ENCODE assay signal across 1 cellular context in the genomic region with DNA sequence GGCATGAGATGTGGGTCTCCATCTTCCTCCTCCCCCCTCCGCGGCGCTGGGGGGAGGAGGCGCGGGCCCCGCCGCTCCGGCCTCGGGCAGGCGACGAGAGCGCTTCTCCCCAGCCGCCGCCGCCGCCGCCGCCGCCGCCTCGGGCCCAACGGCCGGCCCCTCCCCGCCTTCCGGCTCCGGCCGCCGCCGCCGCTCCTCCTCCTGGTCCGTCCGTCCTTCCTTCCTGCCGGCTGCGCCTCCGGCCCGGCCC.
TF ChIP-seq lines count a peak whose summit lies in the region.

No MANE protein-coding gene starts in this region.

TF ChIP-seq in K562, 482 proteins besides CTCF, POLR2A, EP300 and RAD21 (continues in another document):
- TF ChIP-seq ZNF253 (CRISPR knock-in tag; conservative IDR thresholded peaks at IDR 0.05), result no peak
- 0 out of 4 replicates have a peak, but pooled peaks of 1 of the 2 experiments have one; percentile 37 for TF ChIP-seq MAZ (CRISPR knock-in tag; conservative IDR thresholded peaks at IDR 0.05 in 1 of 2, IDR thresholded peaks at IDR 0.05 in 1 of 2)
- no peak for TF ChIP-seq HMGN3 (IDR thresholded peaks at IDR 0.05; ENCODE audit: borderline replicate concordance, extremely low read depth, insufficient read length, low read depth, low read length)
- TF ChIP-seq DPF2 (IDR thresholded peaks at IDR 0.05), result no peak
- peak; percentile 3; the same call in 1 of the 2 replicates for TF ChIP-seq PHF8 (IDR thresholded peaks at IDR 0.05; ENCODE audit: borderline replicate concordance, low read length)
- no peak for TF ChIP-seq RNF2 (IDR thresholded peaks at IDR 0.05)
- peak in 1 of 2 experiments; percentile 40; a peak in 1 of 4 replicates for TF ChIP-seq NONO (IDR thresholded peaks at IDR 0.05; ENCODE audit: low read depth in 2 of 2, low read length in 1 of 2)
- TF ChIP-seq RBM14 (IDR thresholded peaks at IDR 0.05; ENCODE audit: borderline replicate concordance, insufficient read depth, low read depth, low read length), result no peak
- no peak for TF ChIP-seq MCM3 (IDR thresholded peaks at IDR 0.05)
- TF ChIP-seq RBM39 (optimal IDR thresholded peaks at IDR 0.05; ENCODE audit: low read depth, low read length), result no peak
- TF ChIP-seq TRIM28 (IDR thresholded peaks at IDR 0.05), result no peak
- no peak for TF ChIP-seq PBX2 (CRISPR knock-in tag; IDR thresholded peaks at IDR 0.05; ENCODE audit: low read depth)
- TF ChIP-seq PBX2 (tag; conservative IDR thresholded peaks at IDR 0.05; ENCODE audit: low read depth), result no peak
- TF ChIP-seq ZNF133 (CRISPR knock-in tag; IDR thresholded peaks at IDR 0.05), result no peak
- no peak for TF ChIP-seq JUNB (CRISPR knock-in tag; conservative IDR thresholded peaks at IDR 0.05)
- no peak for TF ChIP-seq RAD51 (IDR thresholded peaks at IDR 0.05; ENCODE audit: borderline replicate concordance, low read depth)
- TF ChIP-seq, protein P1, sequence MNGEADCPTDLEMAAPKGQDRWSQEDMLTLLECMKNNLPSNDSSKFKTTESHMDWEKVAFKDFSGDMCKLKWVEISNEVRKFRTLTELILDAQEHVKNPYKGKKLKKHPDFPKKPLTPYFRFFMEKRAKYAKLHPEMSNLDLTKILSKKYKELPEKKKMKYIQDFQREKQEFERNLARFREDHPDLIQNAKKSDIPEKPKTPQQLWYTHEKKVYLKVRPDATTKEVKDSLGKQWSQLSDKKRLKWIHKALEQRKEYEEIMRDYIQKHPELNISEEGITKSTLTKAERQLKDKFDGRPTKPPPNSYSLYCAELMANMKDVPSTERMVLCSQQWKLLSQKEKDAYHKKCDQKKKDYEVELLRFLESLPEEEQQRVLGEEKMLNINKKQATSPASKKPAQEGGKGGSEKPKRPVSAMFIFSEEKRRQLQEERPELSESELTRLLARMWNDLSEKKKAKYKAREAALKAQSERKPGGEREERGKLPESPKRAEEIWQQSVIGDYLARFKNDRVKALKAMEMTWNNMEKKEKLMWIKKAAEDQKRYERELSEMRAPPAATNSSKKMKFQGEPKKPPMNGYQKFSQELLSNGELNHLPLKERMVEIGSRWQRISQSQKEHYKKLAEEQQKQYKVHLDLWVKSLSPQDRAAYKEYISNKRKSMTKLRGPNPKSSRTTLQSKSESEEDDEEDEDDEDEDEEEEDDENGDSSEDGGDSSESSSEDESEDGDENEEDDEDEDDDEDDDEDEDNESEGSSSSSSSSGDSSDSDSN (IDR thresholded peaks at IDR 0.05; ENCODE audit: borderline replicate concordance in 1 of 2, low read depth in 2 of 2, low read length in 2 of 2), result peak in 1 of 2 experiments; percentile 71; a peak in 2 of 4 replicates
- TF ChIP-seq ZNF764 (CRISPR knock-in tag; IDR thresholded peaks at IDR 0.05; ENCODE audit: low read depth), result no peak
- TF ChIP-seq ELF2 (CRISPR knock-in tag; IDR thresholded peaks at IDR 0.05), result no peak
- no peak for TF ChIP-seq ZC3H11A (IDR thresholded peaks at IDR 0.05; ENCODE audit: low read depth, low read length)
- TF ChIP-seq YBX1 (IDR thresholded peaks at IDR 0.05), result no peak
- no peak for TF ChIP-seq JUN (IDR thresholded peaks at IDR 0.05; ENCODE audit: borderline replicate concordance, low read depth, low read length)
- TF ChIP-seq JUN (CRISPR knock-in tag; IDR thresholded peaks at IDR 0.05; ENCODE audit: borderline replicate concordance), result no peak
- no peak for TF ChIP-seq SRF (CRISPR knock-in tag; IDR thresholded peaks at IDR 0.05)
- TF ChIP-seq CHD1 (IDR thresholded peaks at IDR 0.05; ENCODE audit: low read length), result no peak
- TF ChIP-seq FOXK1 (CRISPR knock-in tag; IDR thresholded peaks at IDR 0.05; ENCODE audit: borderline replicate concordance), result no peak
- no peak for TF ChIP-seq SFPQ (IDR thresholded peaks at IDR 0.05; ENCODE audit: low read depth, low read length)
- TF ChIP-seq BRCA1 (IDR thresholded peaks at IDR 0.05), result no peak
- TF ChIP-seq BRCA1 (CRISPR knock-in tag; IDR thresholded peaks at IDR 0.05), result no peak
- no peak for TF ChIP-seq MAFF (IDR thresholded peaks at IDR 0.05; ENCODE audit: low read length)
- no peak for TF ChIP-seq ZNF695 (CRISPR knock-in tag; IDR thresholded peaks at IDR 0.05)
- no peak for TF ChIP-seq ELF4 (CRISPR knock-in tag; IDR thresholded peaks at IDR 0.05)
- TF ChIP-seq KDM4B (IDR thresholded peaks at IDR 0.05; ENCODE audit: borderline replicate concordance in 2 of 2, low read depth in 1 of 2), result no peak
- no peak for TF ChIP-seq ELK3 (CRISPR knock-in tag; IDR thresholded peaks at IDR 0.05)
- peak; percentile 38; the same call in 1 of the 2 replicates for TF ChIP-seq RB1 (IDR thresholded peaks at IDR 0.05; ENCODE audit: low read depth)
- TF ChIP-seq CXXC5 (CRISPR knock-in tag; IDR thresholded peaks at IDR 0.05), result no peak
- TF ChIP-seq TAF15 (IDR thresholded peaks at IDR 0.05; ENCODE audit: low read depth, low read length), result no peak
- TF ChIP-seq ZNF780A (CRISPR knock-in tag; IDR thresholded peaks at IDR 0.05), result no peak
- TF ChIP-seq SREBF2 (CRISPR knock-in tag; IDR thresholded peaks at IDR 0.05), result no peak
- no peak for TF ChIP-seq ATF1 (CRISPR knock-in tag; IDR thresholded peaks at IDR 0.05)
- no peak for TF ChIP-seq ATF1 (tag; IDR thresholded peaks at IDR 0.05)
- no peak for TF ChIP-seq TSHZ1 (CRISPR knock-in tag; IDR thresholded peaks at IDR 0.05)
- TF ChIP-seq KDM5B (IDR thresholded peaks at IDR 0.05; ENCODE audit: insufficient replicate concordance, low read depth, low read length), result no peak
- TF ChIP-seq HMBOX1 (IDR thresholded peaks at IDR 0.05), result no peak
- TF ChIP-seq SMAD3 (CRISPR knock-in tag; conservative IDR thresholded peaks at IDR 0.05), result no peak
- TF ChIP-seq, protein P2, sequence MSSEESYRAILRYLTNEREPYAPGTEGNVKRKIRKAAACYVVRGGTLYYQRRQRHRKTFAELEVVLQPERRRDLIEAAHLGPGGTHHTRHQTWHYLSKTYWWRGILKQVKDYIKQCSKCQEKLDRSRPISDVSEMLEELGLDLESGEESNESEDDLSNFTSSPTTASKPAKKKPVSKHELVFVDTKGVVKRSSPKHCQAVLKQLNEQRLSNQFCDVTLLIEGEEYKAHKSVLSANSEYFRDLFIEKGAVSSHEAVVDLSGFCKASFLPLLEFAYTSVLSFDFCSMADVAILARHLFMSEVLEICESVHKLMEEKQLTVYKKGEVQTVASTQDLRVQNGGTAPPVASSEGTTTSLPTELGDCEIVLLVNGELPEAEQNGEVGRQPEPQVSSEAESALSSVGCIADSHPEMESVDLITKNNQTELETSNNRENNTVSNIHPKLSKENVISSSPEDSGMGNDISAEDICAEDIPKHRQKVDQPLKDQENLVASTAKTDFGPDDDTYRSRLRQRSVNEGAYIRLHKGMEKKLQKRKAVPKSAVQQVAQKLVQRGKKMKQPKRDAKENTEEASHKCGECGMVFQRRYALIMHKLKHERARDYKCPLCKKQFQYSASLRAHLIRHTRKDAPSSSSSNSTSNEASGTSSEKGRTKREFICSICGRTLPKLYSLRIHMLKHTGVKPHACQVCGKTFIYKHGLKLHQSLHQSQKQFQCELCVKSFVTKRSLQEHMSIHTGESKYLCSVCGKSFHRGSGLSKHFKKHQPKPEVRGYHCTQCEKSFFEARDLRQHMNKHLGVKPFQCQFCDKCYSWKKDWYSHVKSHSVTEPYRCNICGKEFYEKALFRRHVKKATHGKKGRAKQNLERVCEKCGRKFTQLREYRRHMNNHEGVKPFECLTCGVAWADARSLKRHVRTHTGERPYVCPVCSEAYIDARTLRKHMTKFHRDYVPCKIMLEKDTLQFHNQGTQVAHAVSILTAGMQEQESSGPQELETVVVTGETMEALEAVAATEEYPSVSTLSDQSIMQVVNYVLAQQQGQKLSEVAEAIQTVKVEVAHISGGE (CRISPR knock-in tag; IDR thresholded peaks at IDR 0.05), result peak; percentile 78 to 97 (median 80); a peak in 5 of 6 replicates
- no peak for TF ChIP-seq MBD1 (CRISPR knock-in tag; IDR thresholded peaks at IDR 0.05)
- TF ChIP-seq NFE2 (IDR thresholded peaks at IDR 0.05; ENCODE audit: low read depth), result no peak
- TF ChIP-seq BRD4 (IDR thresholded peaks at IDR 0.05), result no peak
- TF ChIP-seq ZNF316 (IDR thresholded peaks at IDR 0.05), result no peak
- no peak for TF ChIP-seq ZNF24 (IDR thresholded peaks at IDR 0.05)
- TF ChIP-seq ZNF174 (CRISPR knock-in tag; IDR thresholded peaks at IDR 0.05), result no peak
